ENCODE assay signal across 21 cellular contexts in genomic region chr11:110955797-110956196, GRCh38.
"Had no signal": no experiment of that assay in that cellular context is flagged by ENCODE, and none has a peak within 500 bp of the region (broad histone marks: within the 10 kb centered on the region; RNA-seq: fewer than 3 reads in every experiment).

No MANE protein-coding gene starts in this region.

- H3K27me3 ChIP-seq: brain microvascular endothelial cell, ovary, right lobe of liver, suprapubic skin, transverse colon, vagina had no signal

- ATAC-seq: left ventricle myocardium superior; right lobe of liver; stimulated activated naive CD8-positive, alpha-beta T cell treated with anti-CD3 and anti-CD28 coated beads, Interleukin-15, amount 100 ng/mL, for 72 hours; T-cell had no signal

- H3K36me3 ChIP-seq: brain microvascular endothelial cell, ovary, right lobe of liver, suprapubic skin, transverse colon, vagina had no signal

- H3K9me3 ChIP-seq: ovary, right lobe of liver, suprapubic skin, transverse colon, vagina had no signal

- H3K4me1 Mint-ChIP-seq: stimulated activated naive CD8-positive, alpha-beta T cell treated with anti-CD3 and anti-CD28 coated beads, Interleukin-15, amount 100 ng/mL, for 72 hours; T-cell had no signal

- H3K9me3 Mint-ChIP-seq: naive B cell; stimulated activated naive CD8-positive, alpha-beta T cell treated with anti-CD3 and anti-CD28 coated beads, Interleukin-15, amount 100 ng/mL, for 72 hours; T-cell had no signal

- DNase-seq: activated CD4-positive, alpha-beta T cell treated with anti-CD3 and anti-CD28 coated beads, Interleukin-2, amount 50 U/mL, for 48 hours; activated T-cell treated with anti-CD3 and anti-CD28 coated beads for 4 hours; amniotic stem cell; brain microvascular endothelial cell; central memory CD4-positive, alpha-beta T cell; head of caudate nucleus; kidney; left ventricle myocardium superior; naive B cell; ovary; right lobe of liver; stimulated activated CD4-positive, alpha-beta T cell treated with anti-CD3 and anti-CD28 coated beads, Interleukin-4, amount 100 ng/mL, for 1 hour; stimulated activated naive CD8-positive, alpha-beta T cell treated with anti-CD3 and anti-CD28 coated beads, Interleukin-15, amount 100 ng/mL, for 72 hours; T-cell; transverse colon had no signal

- H3K27ac ChIP-seq: brain microvascular endothelial cell, coronary artery, ovary, right lobe of liver, suprapubic skin, transverse colon, vagina, VCaP had no signal

- H3K36me3 Mint-ChIP-seq: activated naive CD8-positive, alpha-beta T cell; naive B cell; T-cell had no signal

- H3K4me1 ChIP-seq: transverse colon had no signal

- H3K27ac Mint-ChIP-seq: activated naive CD8-positive, alpha-beta T cell; stimulated activated naive CD8-positive, alpha-beta T cell treated with anti-CD3 and anti-CD28 coated beads, Interleukin-15, amount 100 ng/mL, for 72 hours; T-cell had no signal

- H3K4me3 Mint-ChIP-seq: activated naive CD8-positive, alpha-beta T cell; naive B cell; stimulated activated naive CD8-positive, alpha-beta T cell treated with anti-CD3 and anti-CD28 coated beads, Interleukin-15, amount 100 ng/mL, for 72 hours; T-cell had no signal

- H3K4me3 ChIP-seq: coronary artery, ovary, right lobe of liver, smooth muscle cell, suprapubic skin, transverse colon, vagina had no signal
